Comparison of ENCODE assay signal across 23 cellular contexts in genomic region chr18:5061785-5062184, GRCh38.
"Had no signal": no experiment of that assay in that cellular context is flagged by ENCODE, and none has a peak within 500 bp of the region (broad histone marks: within the 10 kb centered on the region; RNA-seq: fewer than 3 reads in every experiment).

No MANE protein-coding gene starts in this region.

- FAIRE-seq: colon, endothelial cell of umbilical vein, islet of Langerhans, keratinocyte had no signal

- H3K4me1 ChIP-seq: esophagus squamous epithelium, gastrocnemius medialis had no signal

- H3K9me3 ChIP-seq: esophagus squamous epithelium, gastrocnemius medialis, heart right ventricle, left lung, lower lobe of right lung, mucosa of descending colon had no signal

- H3K4me3 ChIP-seq: coronary artery, dorsolateral prefrontal cortex, esophagus squamous epithelium, gastrocnemius medialis, heart right ventricle, left lung, lower lobe of right lung, mucosa of descending colon had no signal

- DNase-seq: dermis blood vessel endothelial cell; dorsolateral prefrontal cortex; effector CD4-positive, alpha-beta T cell; effector memory CD4-positive, alpha-beta T cell; esophagus squamous epithelium; foreskin fibroblast; foreskin melanocyte; gastrocnemius medialis; glutamatergic neuron; head of caudate nucleus; heart right ventricle; hippocampal formation; left cardiac atrium; left lung; left ventricle myocardium superior; lower lobe of right lung; mesenchymal stem cell; mucosa of descending colon had no signal

- H3K36me3 ChIP-seq: esophagus squamous epithelium, gastrocnemius medialis, heart right ventricle, left lung, lower lobe of right lung had no signal

- H3K27ac ChIP-seq: coronary artery, dorsolateral prefrontal cortex, esophagus squamous epithelium, gastrocnemius medialis, heart right ventricle, left lung, lower lobe of right lung had no signal

- ATAC-seq: gastrocnemius medialis, heart right ventricle, left cardiac atrium, left lung, left ventricle myocardium superior, lower lobe of right lung, mucosa of descending colon had no signal

- H3K27me3 ChIP-seq: dorsolateral prefrontal cortex, esophagus squamous epithelium, gastrocnemius medialis, heart right ventricle, left lung had no signal
